8 cellular contexts compared by ENCODE assay signal in genomic region chr7:55570218-55570873, GRCh38. TPM values are rescaled to one million over a fixed set of nuclear protein-coding genes. Genes with fewer than 3 reads are reported as not detected.
A peak's percentile ranks its signal among the peaks of the same experiment; 100 is the strongest.
DNase-seq lines count a peak whose midpoint lies in the region; ATAC-seq and TF ChIP-seq lines count a peak whose summit lies in the region.

No MANE protein-coding gene starts in this region.

- peak overlapping the region; percentile 94 for H3K4me3 Mint-ChIP-seq in activated T-cell treated with anti-CD3 and anti-CD28 coated beads, Interleukin-2, amount 50 U/mL, for 4 hours
- peak overlapping the region; percentile 91 for H3K4me3 Mint-ChIP-seq in WTC11

- WGBS in mesodermal cell (ENCODE audit: insufficient coverage in 2 of 2), 2 experiments: 77 to 79% methylated on average over 13 to 15 of the region's 18 CpGs

- no peak for DNase-seq in activated T-cell treated with anti-CD3 and anti-CD28 coated beads, Interleukin-2, amount 50 U/mL, for 4 hours
- DNase-seq in activated T-cell treated with anti-CD3 and anti-CD28 coated beads, Interleukin-2, amount 50 U/mL, for 1 hour: no peak
- DNase-seq in WTC11 (ENCODE audit: low spot score) (no peak), NOMO-1 (lab: John Stamatoyannopoulos, UW; ENCODE audit: unreplicated experiment in 2 of 2) (no peak), right atrium auricular region (ENCODE audit: low spot score) (no peak), SIG-M5 (lab: John Stamatoyannopoulos, UW) (no peak)

- H3K27ac ChIP-seq in mesodermal cell (ENCODE audit: low read depth, low read length, severe bottlenecking) (peak overlapping the region; percentile 89), right atrium auricular region (no peak overlapping the region)

- no peaks in the 10 kb centered on the region for H3K27me3 ChIP-seq in right atrium auricular region

- CTCF ChIA-PET in WTC11 (lab: Charles Lee): interaction anchor here (1.1 to 2.9 kb wide), 3 partner anchors 15 to 315 kb away, joined by 3 to 12 read pairs (median 3); no protein-coding TSS in a partner anchor

- peaks cover 41% of the 10 kb centered on the region for H3K4me1 ChIP-seq in mesodermal cell (ENCODE audit: control insufficient read depth, insufficient read depth, low read length, poor library complexity, severe bottlenecking)
- peaks cover 5 to 55% of the 10 kb centered on the region in 2 donors for H3K4me1 ChIP-seq in right atrium auricular region

- H3K27ac Mint-ChIP-seq in WTC11: peak overlapping the region; percentile 34

- H3K36me3 ChIP-seq in mesodermal cell (ENCODE audit: control insufficient read depth, insufficient read depth, low read length): peaks cover 12% of the 10 kb centered on the region
- H3K36me3 ChIP-seq in right atrium auricular region: no peaks in the 10 kb centered on the region

- H3K36me3 Mint-ChIP-seq in activated T-cell treated with anti-CD3 and anti-CD28 coated beads, Interleukin-2, amount 50 U/mL, for 4 hours (ENCODE audit: insufficient read depth): peaks cover 9% of the 10 kb centered on the region
- H3K36me3 Mint-ChIP-seq in WTC11: no peaks in the 10 kb centered on the region

- peak overlapping the region; percentile 92 for H3K4me3 ChIP-seq in mesodermal cell (ENCODE audit: extremely low read depth, insufficient read depth, low read length, poor library complexity, severe bottlenecking)
- no peak overlapping the region for H3K4me3 ChIP-seq in right atrium auricular region

- POLR2A ChIA-PET in WTC11 (lab: Charles Lee): no interaction called here

- no peak for TF ChIP-seq CTCF in WTC11 (IDR thresholded peaks at IDR 0.05)
- TF ChIP-seq CTCF in right atrium auricular region (IDR thresholded peaks at IDR 0.05): no peak

- H3K4me1 Mint-ChIP-seq in activated T-cell treated with anti-CD3 and anti-CD28 coated beads, Interleukin-2, amount 50 U/mL, for 4 hours (ENCODE audit: low read depth): peaks cover 81% of the 10 kb centered on the region
- H3K4me1 Mint-ChIP-seq in WTC11: peaks cover 72% of the 10 kb centered on the region

- no peaks in the 10 kb centered on the region for H3K9me3 Mint-ChIP-seq in activated T-cell treated with anti-CD3 and anti-CD28 coated beads, Interleukin-2, amount 50 U/mL, for 4 hours
- no peaks in the 10 kb centered on the region for H3K9me3 Mint-ChIP-seq in WTC11

- no peaks in the 10 kb centered on the region for H3K27me3 Mint-ChIP-seq in activated T-cell treated with anti-CD3 and anti-CD28 coated beads, Interleukin-2, amount 50 U/mL, for 4 hours (ENCODE audit: low read depth)
- peaks cover 16% of the 10 kb centered on the region for H3K27me3 Mint-ChIP-seq in WTC11 (ENCODE audit: low read depth)

- H3K9me3 ChIP-seq in mesodermal cell (ENCODE audit: control insufficient read depth, low read length): no peaks in the 10 kb centered on the region
- no peaks in the 10 kb centered on the region for H3K9me3 ChIP-seq in right atrium auricular region

- ATAC-seq in activated T-cell treated with anti-CD3 and anti-CD28 coated beads, Interleukin-2, amount 50 U/mL, for 4 hours: peak; percentile 29 to 42
- ATAC-seq in HG02943 (IDR thresholded peaks at IDR 0.05; ENCODE audit: low read depth, unreplicated experiment) (peak; percentile 41), WTC11 (no peak)

TF ChIP-seq in WTC11, 78 proteins besides CTCF, POLR2A, EP300 and RAD21:
- TF ChIP-seq HMGXB4 (CRISPR knock-in tag; IDR thresholded peaks at IDR 0.05): no peak
- no peak for TF ChIP-seq NR2C2 (CRISPR knock-in tag; IDR thresholded peaks at IDR 0.05)
- no peak for TF ChIP-seq PRRX2 (CRISPR knock-in tag; IDR thresholded peaks at IDR 0.05)
- TF ChIP-seq CREB1 (CRISPR knock-in tag; IDR thresholded peaks at IDR 0.05): no peak

RNA-seq across cellular contexts. Expression of gene VOPP1, which starts 2.0 kb away (rescaled TPM):
- total RNA-seq in activated T-cell treated with anti-CD3 and anti-CD28 coated beads, Interleukin-2, amount 50 U/mL, for 4 hours: 100 to 1,000 TPM in 1 of 3 donors, 10 to 100 TPM in 2; 63.6 to 103 (median 99.2) TPM
- 57.0 to 63.9 TPM (median 60.3 TPM) in 3 replicates for total RNA-seq in WTC11 (2021)
- polyA plus RNA-seq in mesodermal cell (2013, experiment 1 of 2): 57.7 TPM
- 51.7 TPM for polyA plus RNA-seq in mesodermal cell (2013, experiment 2 of 2)
- 10 to 100 TPM; 21.4 to 24.1 TPM for total RNA-seq in right atrium auricular region
